In the genomic region with DNA sequence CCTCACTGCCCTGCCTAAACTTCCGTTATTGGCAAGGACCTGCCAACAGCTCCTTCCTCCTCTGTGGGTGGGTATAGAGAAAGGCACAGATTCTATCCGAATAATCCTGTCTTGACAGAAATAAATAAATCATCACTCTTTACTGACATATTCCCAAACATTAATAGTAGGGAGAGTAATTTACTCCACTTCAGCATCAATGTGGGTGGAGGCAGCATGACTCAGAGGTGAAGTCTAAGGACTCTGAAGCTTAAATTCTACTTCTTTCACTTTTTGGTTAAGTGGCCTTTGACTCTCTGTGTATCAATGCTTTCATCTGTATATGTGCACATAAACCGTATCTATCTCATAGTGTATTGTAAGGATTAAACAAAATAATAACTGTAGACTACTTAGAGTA, we compare ENCODE assay signal across 10 cellular contexts. TPM values are rescaled to one million over a fixed set of nuclear protein-coding genes. Genes with fewer than 3 reads are reported as not detected.
DNase-seq lines count a peak whose midpoint lies in the region; ATAC-seq and TF ChIP-seq lines count a peak whose summit lies in the region.
"Had no signal": no experiment of that assay in that cellular context is flagged by ENCODE, and none has a peak within 500 bp of the region (broad histone marks: within the 10 kb centered on the region; RNA-seq: fewer than 3 reads in every experiment).

No MANE protein-coding gene starts in this region.

- peak overlapping the region; percentile 94 for H3K27ac Mint-ChIP-seq in activated CD8-positive, alpha-beta T cell treated with anti-CD3 and anti-CD28 coated beads for 36 hours

- no peaks in the 10 kb centered on the region for H3K9me2 ChIP-seq in Karpas-422 (replicated peaks; ENCODE audit: insufficient read depth, low read length)

- no peaks in the 10 kb centered on the region for H4K20me1 ChIP-seq in Karpas-422 (ENCODE audit: insufficient read depth, low read depth, low read length)

- peaks cover 51% of the 10 kb centered on the region for H3K79me2 ChIP-seq in Karpas-422 (ENCODE audit: low read length)

- ATAC-seq in activated CD8-positive, alpha-beta T cell treated with anti-CD3 and anti-CD28 coated beads for 36 hours: peak; percentile 64
- peak; percentile 27 for ATAC-seq in left lung
- ATAC-seq in stimulated activated naive CD8-positive, alpha-beta T cell treated with anti-CD3 and anti-CD28 coated beads, Interleukin-15, Interleukin-2, amounts not matched to agents 100 U/mL and 50 U/mL, for 24 hours: peak; percentile 68

- CTCF ChIA-PET in activated CD8-positive, alpha-beta T cell treated with anti-CD3 and anti-CD28 coated beads for 36 hours (lab: Charles Lee): interaction anchor here (1.0 to 3.9 kb wide), 7 partner anchors 10 to 199 kb away, joined by 3 to 34 read pairs (median 4); partner anchors contain the start of gene SLAMF6

- no peak for DNase-seq in Karpas-422
- peak; percentile 77 for DNase-seq in activated CD8-positive, alpha-beta T cell treated with anti-CD3 and anti-CD28 coated beads for 36 hours
- DNase-seq in left lung: no peak
- DNase-seq in stimulated activated naive CD8-positive, alpha-beta T cell treated with anti-CD3 and anti-CD28 coated beads, Interleukin-15, Interleukin-2, amounts not matched to agents 100 U/mL and 50 U/mL, for 24 hours: peak; percentile 66
- no peak for DNase-seq in GM03348 (ENCODE audit: low spot score)
- DNase-seq in amniotic stem cell (lab: John Stamatoyannopoulos, UW): no peak
- no peak for DNase-seq in DMS153 treated with DMSO at 0.1 percent for 48 hours (lab: John Stamatoyannopoulos, UW; ENCODE audit: unreplicated experiment)
- DNase-seq: DND-41, HCEC 1CT, NCI-H1048 had no signal

- intact Hi-C loops in activated CD8-positive, alpha-beta T cell treated with anti-CD3 and anti-CD28 coated beads for 36 hours (cut with micrococcal nuclease): loop anchor here (5.0 kb wide), 1 partner anchor 54 kb away; the partner anchor contains the start of gene SLAMF6
- intact Hi-C loops in left lung (cut with DNase I): no loop called here

- peak overlapping the region; percentile 7; the same call in 1 of the 2 replicates for H3K4me3 ChIP-seq in Karpas-422 (ENCODE audit: low read length)
- H3K4me3 ChIP-seq in left lung: peak overlapping the region in 1 of 2 donors; percentile 31

- no peaks in the 10 kb centered on the region for H3K36me3 ChIP-seq in Karpas-422 (ENCODE audit: insufficient read depth, low read length)
- no peaks in the 10 kb centered on the region for H3K36me3 ChIP-seq in left lung

- H3K9ac ChIP-seq in Karpas-422 (ENCODE audit: low read length): 0 out of 2 replicates have a peak overlapping the region, but pooled peaks have one; percentile 72

- H3K9me3 ChIP-seq in Karpas-422 (ENCODE audit: low read length) (no peaks in the 10 kb centered on the region), left lung (no peaks in the 10 kb centered on the region)

- TF ChIP-seq CTCF in activated CD8-positive, alpha-beta T cell treated with anti-CD3 and anti-CD28 coated beads for 36 hours (IDR thresholded peaks at IDR 0.05): no peak
- no peak for TF ChIP-seq CTCF in left lung (IDR thresholded peaks at IDR 0.05)

- H3K36me3 Mint-ChIP-seq in activated CD8-positive, alpha-beta T cell treated with anti-CD3 and anti-CD28 coated beads for 36 hours (ENCODE audit: low read depth): peaks cover 27% of the 10 kb centered on the region

- H3K4me2 ChIP-seq in Karpas-422 (ENCODE audit: low read depth, low read length, poor library complexity, severe bottlenecking): peak overlapping the region; percentile 83

- POLR2A ChIA-PET in activated CD8-positive, alpha-beta T cell treated with anti-CD3 and anti-CD28 coated beads for 36 hours (lab: Charles Lee): interaction anchor here (0.8 to 1.4 kb wide), 2 partner anchors 11 to 12 kb away, joined by 3 to 4 read pairs; no protein-coding TSS in a partner anchor

- peaks cover 87% of the 10 kb centered on the region for H3K4me1 Mint-ChIP-seq in activated CD8-positive, alpha-beta T cell treated with anti-CD3 and anti-CD28 coated beads for 36 hours (ENCODE audit: low read depth)

- no peaks in the 10 kb centered on the region for H3K9me3 Mint-ChIP-seq in activated CD8-positive, alpha-beta T cell treated with anti-CD3 and anti-CD28 coated beads for 36 hours

- H3K4me3 Mint-ChIP-seq in activated CD8-positive, alpha-beta T cell treated with anti-CD3 and anti-CD28 coated beads for 36 hours: peak overlapping the region; percentile 85

- H2AFZ ChIP-seq in Karpas-422 (ENCODE audit: low read length): no peak overlapping the region

- H3K27ac ChIP-seq in Karpas-422 (ENCODE audit: low read length) (peak overlapping the region; percentile 80), left lung (peak overlapping the region in 1 of 2 donors; percentile 90)

- H3K27me3 ChIP-seq in Karpas-422 (ENCODE audit: low read length) (no peaks in the 10 kb centered on the region), left lung (no peaks in the 10 kb centered on the region)

- H3K4me1 ChIP-seq in Karpas-422 (ENCODE audit: low read length): peaks cover 58% of the 10 kb centered on the region
- H3K4me1 ChIP-seq in left lung: peaks cover 0 to 60% of the 10 kb centered on the region in 2 donors

- H3K27me3 Mint-ChIP-seq in activated CD8-positive, alpha-beta T cell treated with anti-CD3 and anti-CD28 coated beads for 36 hours: no peaks in the 10 kb centered on the region

RNA-seq across cellular contexts. Expression of gene CD84, which starts 2.9 kb away (rescaled TPM):
- total RNA-seq in Karpas-422 (2014; rRNA removed; shearing (Covaris generic); ENCODE audit: low replicate concordance): 14.4 and 29.4 TPM in 2 replicates
- total RNA-seq in activated CD8-positive, alpha-beta T cell treated with anti-CD3 and anti-CD28 coated beads for 36 hours: 10 to 100 TPM; 18.1 to 20.1 TPM
- 10 to 100 TPM; 17.2 to 39.7 TPM for total RNA-seq in left lung

RNA-seq across cellular contexts. Expression of gene SLAMF6, which starts 53.4 kb away (rescaled TPM):
- total RNA-seq in Karpas-422 (2014; rRNA removed; shearing (Covaris generic); ENCODE audit: low replicate concordance): 19.3 and 66.0 TPM in 2 replicates
- 10 to 100 TPM; 42.8 to 43.9 TPM for total RNA-seq in activated CD8-positive, alpha-beta T cell treated with anti-CD3 and anti-CD28 coated beads for 36 hours
- 1 to 10 TPM; 1.4 to 2.8 TPM for total RNA-seq in left lung

Comparison
In these comparisons a context has a peak if more than half of its experiments do, and no peak if none do; other contexts are left out.
1. DNase-seq: peak in activated CD8-positive, alpha-beta T cell treated with anti-CD3 and anti-CD28 coated beads for 36 hours (single experiment) and stimulated activated naive CD8-positive, alpha-beta T cell treated with anti-CD3 and anti-CD28 coated beads, Interleukin-15, Interleukin-2, amounts not matched to agents 100 U/mL and 50 U/mL, for 24 hours (single experiment); none in Karpas-422 (single experiment), left lung (0 of 2), GM03348 (single experiment), amniotic stem cell (single experiment) and DMS153 treated with DMSO at 0.1 percent for 48 hours (single experiment).
2. Peak in every context shown above with its lines, with median percentiles within 50 percentile points of each other: ATAC-seq.